Comparison of ENCODE assay signal across 27 cellular contexts in genomic region chr16:59296002-59296401, GRCh38.
A peak's percentile ranks its signal among the peaks of the same experiment; 100 is the strongest.
DNase-seq lines count a peak whose midpoint lies in the region; ATAC-seq and TF ChIP-seq lines count a peak whose summit lies in the region.
"Had no signal": no experiment of that assay in that cellular context is flagged by ENCODE, and none has a peak within 500 bp of the region (broad histone marks: within the 10 kb centered on the region; RNA-seq: fewer than 3 reads in every experiment).

No MANE protein-coding gene starts in this region.

- peak; percentile 6 for DNase-seq in AG20443 (ENCODE audit: low spot score)
- peak; percentile 75 for DNase-seq in NCI-H82 (lab: John Stamatoyannopoulos, UW)
- no peak for DNase-seq in hepatocyte (ENCODE audit: low spot score)
- DNase-seq in osteocyte (ENCODE audit: extremely low spot score, unreplicated experiment) = no peak
- DNase-seq in HPDE6-E6E7 (ENCODE audit: extremely low spot score) = no peak
- no peak for DNase-seq in occipital lobe (lab: John Stamatoyannopoulos, UW)
- DNase-seq in C1 segment of cervical spinal cord (lab: John Stamatoyannopoulos, UW) = no peak
- DNase-seq: activated CD4-positive, alpha-beta T cell treated with anti-CD3 and anti-CD28 coated beads for 48 hours; activated CD8-positive, alpha-beta memory T cell treated with anti-CD3 and anti-CD28 coated beads for 24 hours; activated naive CD4-positive, alpha-beta T cell treated with Interleukin-2 at 50 U/mL for 16 hours; activated T-cell treated with anti-CD3 and anti-CD28 coated beads, Interleukin-2, amount 50 U/mL, for 24 hours; Calu3; head of caudate nucleus; mammary epithelial cell; NCI-H1092 treated with DMSO at 0.1 percent for 48 hours; NCI-H187 treated with DMSO at 0.1 percent for 48 hours; NCI-H524 treated with DMSO at 0.1 percent for 48 hours; psoas muscle; SHP77; stimulated activated naive CD8-positive, alpha-beta T cell treated with anti-CD3 and anti-CD28 coated beads, Interleukin-15, amount 100 ng/mL, for 72 hours; T-helper 9 cell; tibial artery had no signal

- no peak overlapping the region for H2AFZ ChIP-seq in hepatocyte

- H3K27me3 ChIP-seq in hepatocyte = peaks cover 5% of the 10 kb centered on the region
- H3K27me3 ChIP-seq: BLaER1 treated with 17β-estradiol and CSF1 and Interleukin-3, amounts not matched to agents 10 nM and 100 nM; tibial artery had no signal

- ATAC-seq in GM19351 (IDR thresholded peaks at IDR 0.05; ENCODE audit: unreplicated experiment) = no peak
- ATAC-seq: GM12878; psoas muscle; stimulated activated naive CD8-positive, alpha-beta T cell treated with anti-CD3 and anti-CD28 coated beads, Interleukin-15, amount 100 ng/mL, for 72 hours had no signal

- H3K27ac Mint-ChIP-seq in osteocyte (ENCODE audit: unreplicated experiment) = peak overlapping the region; percentile 23
- H3K27ac Mint-ChIP-seq: activated T-cell treated with anti-CD3 and anti-CD28 coated beads, Interleukin-2, amount 50 U/mL, for 24 hours; IgD-negative memory B cell; stimulated activated naive CD8-positive, alpha-beta T cell treated with anti-CD3 and anti-CD28 coated beads, Interleukin-15, amount 100 ng/mL, for 72 hours had no signal

- H3K27me3 Mint-ChIP-seq in osteocyte (ENCODE audit: unreplicated experiment) = no peaks in the 10 kb centered on the region
- H3K27me3 Mint-ChIP-seq: activated T-cell treated with anti-CD3 and anti-CD28 coated beads, Interleukin-2, amount 50 U/mL, for 24 hours; IgD-negative memory B cell had no signal

- H3K4me1 ChIP-seq in hepatocyte (ENCODE audit: insufficient read depth) = no peaks in the 10 kb centered on the region
- H3K4me1 ChIP-seq: psoas muscle, tibial artery had no signal

- peak overlapping the region; percentile 25 for H3K4me2 ChIP-seq in hepatocyte

- TF ChIP-seq CTCF in hepatocyte (IDR thresholded peaks at IDR 0.05; ENCODE audit: poor library complexity) (no peak), osteocyte (IDR thresholded peaks at IDR 0.05) (no peak)

- no peaks in the 10 kb centered on the region for H3K79me2 ChIP-seq in hepatocyte

- H3K4me1 Mint-ChIP-seq in osteocyte (ENCODE audit: unreplicated experiment) = peaks cover 21% of the 10 kb centered on the region
- H3K4me1 Mint-ChIP-seq: IgD-negative memory B cell; stimulated activated naive CD8-positive, alpha-beta T cell treated with anti-CD3 and anti-CD28 coated beads, Interleukin-15, amount 100 ng/mL, for 72 hours had no signal

- H3K9me3 Mint-ChIP-seq in osteocyte (ENCODE audit: unreplicated experiment) = no peaks in the 10 kb centered on the region
- H3K9me3 Mint-ChIP-seq: activated T-cell treated with anti-CD3 and anti-CD28 coated beads, Interleukin-2, amount 50 U/mL, for 24 hours; stimulated activated naive CD8-positive, alpha-beta T cell treated with anti-CD3 and anti-CD28 coated beads, Interleukin-15, amount 100 ng/mL, for 72 hours had no signal

- H3K4me3 ChIP-seq in hepatocyte = no peak overlapping the region
- H3K4me3 ChIP-seq: BLaER1 treated with 17β-estradiol and CSF1 and Interleukin-3, amounts not matched to agents 10 nM and 100 nM; GM12878; psoas muscle; tibial artery had no signal

- no peak overlapping the region for H3K4me3 Mint-ChIP-seq in osteocyte (ENCODE audit: unreplicated experiment)
- H3K4me3 Mint-ChIP-seq: activated T-cell treated with anti-CD3 and anti-CD28 coated beads, Interleukin-2, amount 50 U/mL, for 24 hours; IgD-negative memory B cell; stimulated activated naive CD8-positive, alpha-beta T cell treated with anti-CD3 and anti-CD28 coated beads, Interleukin-15, amount 100 ng/mL, for 72 hours had no signal

- no peaks in the 10 kb centered on the region for H3K36me3 ChIP-seq in hepatocyte (replicated peaks; ENCODE audit: insufficient read depth, low read depth)
- H3K36me3 ChIP-seq: BLaER1 treated with 17β-estradiol and CSF1 and Interleukin-3, amounts not matched to agents 10 nM and 100 nM; tibial artery had no signal

- no peaks in the 10 kb centered on the region for H3K9me3 ChIP-seq in hepatocyte (ENCODE audit: low read depth)
- H3K9me3 ChIP-seq: BLaER1 treated with 17β-estradiol and CSF1 and Interleukin-3, amounts not matched to agents 10 nM and 100 nM; psoas muscle; tibial artery had no signal

- H3K36me3 Mint-ChIP-seq in osteocyte (ENCODE audit: unreplicated experiment) = no peaks in the 10 kb centered on the region
- H3K36me3 Mint-ChIP-seq: IgD-negative memory B cell had no signal

- no peak overlapping the region for H3K27ac ChIP-seq in hepatocyte
- H3K27ac ChIP-seq: BLaER1 treated with 17β-estradiol and CSF1 and Interleukin-3, amounts not matched to agents 10 nM and 100 nM; psoas muscle; tibial artery; VCaP had no signal

- no peaks in the 10 kb centered on the region for H3K9me2 ChIP-seq in hepatocyte (replicated peaks; ENCODE audit: insufficient read depth)

- WGBS in hepatocyte (ENCODE audit: low lambda C conversion rate, missing lambda C conversion rate) = 10% methylated on average over 3 of the region's 3 CpGs

- no peaks in the 10 kb centered on the region for H4K20me1 ChIP-seq in hepatocyte (ENCODE audit: insufficient read depth, poor library complexity, severe bottlenecking)
- H4K20me1 ChIP-seq: BLaER1 treated with 17β-estradiol and CSF1 and Interleukin-3, amounts not matched to agents 10 nM and 100 nM had no signal

Comparison
In these comparisons a context has a peak if more than half of its experiments do, and no peak if none do; other contexts are left out.
1. DNase-seq: peak in AG20443 (single experiment) and NCI-H82 (single experiment); none in hepatocyte (single experiment), osteocyte (single experiment), HPDE6-E6E7 (single experiment), occipital lobe (single experiment) and C1 segment of cervical spinal cord (0 of 14).